Comparison of ENCODE assay signal across 20 cellular contexts in genomic region chr1:231279081-231279480, GRCh38. TPM values are rescaled to one million over a fixed set of nuclear protein-coding genes. Genes with fewer than 3 reads are reported as not detected.
A peak's percentile ranks its signal among the peaks of the same experiment; 100 is the strongest.
DNase-seq lines count a peak whose midpoint lies in the region; ATAC-seq and TF ChIP-seq lines count a peak whose summit lies in the region.
"Had no signal": no experiment of that assay in that cellular context is flagged by ENCODE, and none has a peak within 500 bp of the region (broad histone marks: within the 10 kb centered on the region; RNA-seq: fewer than 3 reads in every experiment).

No MANE protein-coding gene starts in this region.

- no peaks in the 10 kb centered on the region for H3F3A ChIP-seq in GM23248 (ENCODE audit: insufficient read depth)

- no peak for TF ChIP-seq CTCF in upper lobe of left lung (IDR thresholded peaks at IDR 0.05)
- TF ChIP-seq CTCF in ovary (IDR thresholded peaks at IDR 0.05), result no peak
- TF ChIP-seq CTCF in endothelial cell (IDR thresholded peaks at IDR 0.05; ENCODE audit: unreplicated experiment), result no peak

- no peak overlapping the region for H3K27ac Mint-ChIP-seq in endothelial cell (ENCODE audit: unreplicated experiment)
- H3K27ac Mint-ChIP-seq: natural killer cell treated with Interleukin-12 subunit alpha and Interleukin-12 subunit beta and Interleukin-15 and Interleukin-18, amount 100 ng/mL, for 72 hours had no signal

- no peak for TF ChIP-seq POLR2A in upper lobe of left lung (IDR thresholded peaks at IDR 0.05)
- TF ChIP-seq POLR2A in ovary (IDR thresholded peaks at IDR 0.05), result no peak

- H3K36me3 Mint-ChIP-seq in endothelial cell (ENCODE audit: low read depth, unreplicated experiment), result peaks cover 5% of the 10 kb centered on the region

- H3K79me2 ChIP-seq in GM23248 (ENCODE audit: insufficient read depth), result no peaks in the 10 kb centered on the region

- no peak overlapping the region for H3K4me3 Mint-ChIP-seq in endothelial cell (ENCODE audit: unreplicated experiment)
- H3K4me3 Mint-ChIP-seq: natural killer cell treated with Interleukin-12 subunit alpha and Interleukin-12 subunit beta and Interleukin-15 and Interleukin-18, amount 100 ng/mL, for 72 hours; stimulated activated effector memory CD8-positive, alpha-beta T cell treated with anti-CD3 and anti-CD28 coated beads, Interleukin-12 subunit alpha, Interleukin-12 subunit beta, amount 100 ng/mL, for 72 hours had no signal

- no peaks in the 10 kb centered on the region for H3K4me1 Mint-ChIP-seq in endothelial cell (ENCODE audit: unreplicated experiment)

- H3K4me1 ChIP-seq in GM23248 (ENCODE audit: insufficient read depth) (no peaks in the 10 kb centered on the region), upper lobe of left lung (peaks cover 0 to 10% (median 3%) of the 10 kb centered on the region in 4 donors), ovary (ENCODE audit: insufficient read depth) (no peaks in the 10 kb centered on the region)
- H3K4me1 ChIP-seq: testis had no signal

- no peaks in the 10 kb centered on the region for H3K9me3 Mint-ChIP-seq in endothelial cell (ENCODE audit: unreplicated experiment)
- H3K9me3 Mint-ChIP-seq: natural killer cell treated with Interleukin-12 subunit alpha and Interleukin-12 subunit beta and Interleukin-15 and Interleukin-18, amount 100 ng/mL, for 72 hours; stimulated activated effector memory CD8-positive, alpha-beta T cell treated with anti-CD3 and anti-CD28 coated beads, Interleukin-12 subunit alpha, Interleukin-12 subunit beta, amount 100 ng/mL, for 72 hours had no signal

- no peaks in the 10 kb centered on the region for H3K9me2 ChIP-seq in GM23248 (ENCODE audit: insufficient read depth)

- in situ Hi-C loops in GM23248 (cut with MboI), result no loop called here

- H3K4me3 ChIP-seq in GM23248 (no peak overlapping the region), upper lobe of left lung (no peak overlapping the region), ovary (no peak overlapping the region)
- H3K4me3 ChIP-seq: PC-9, SK-N-MC, testis had no signal

- intact Hi-C loops in ovary (cut with DNase I), result loop anchor here in 1 of 4 donors (5.0 kb wide), 1 partner anchor 173 kb away; no protein-coding TSS in a partner anchor

- H3K27me3 Mint-ChIP-seq in endothelial cell (ENCODE audit: unreplicated experiment), result peaks cover 3% of the 10 kb centered on the region
- H3K27me3 Mint-ChIP-seq: natural killer cell treated with Interleukin-12 subunit alpha and Interleukin-12 subunit beta and Interleukin-15 and Interleukin-18, amount 100 ng/mL, for 72 hours had no signal

- ATAC-seq in upper lobe of left lung (ENCODE audit: low FRiP score in 2 of 2), result no peak
- ATAC-seq: activated CD4-positive, CD25-positive, alpha-beta regulatory T cell treated with anti-CD3 and anti-CD28 coated beads, Interleukin-2, amount 50 U/mL, for 24 hours; natural killer cell treated with Interleukin-12 subunit alpha and Interleukin-12 subunit beta and Interleukin-15 and Interleukin-18, amount 100 ng/mL, for 72 hours; stimulated activated effector memory CD8-positive, alpha-beta T cell treated with anti-CD3 and anti-CD28 coated beads, Interleukin-12 subunit alpha, Interleukin-12 subunit beta, amount 100 ng/mL, for 72 hours had no signal

- H3K27ac ChIP-seq in GM23248 (no peak overlapping the region), upper lobe of left lung (no peak overlapping the region), ovary (no peak overlapping the region)
- H3K27ac ChIP-seq: PC-9, SK-N-MC, testis had no signal

- TF ChIP-seq EP300 in upper lobe of left lung (IDR thresholded peaks at IDR 0.05), result no peak
- no peak for TF ChIP-seq EP300 in ovary (IDR thresholded peaks at IDR 0.05)

- no peak overlapping the region for H2AFZ ChIP-seq in GM23248
- H2AFZ ChIP-seq: PC-9 had no signal

- WGBS in GM23248 (ENCODE audit: low coverage in 1 of 2, low lambda C conversion rate in 2 of 2, missing lambda C conversion rate in 2 of 2), 2 experiments, result 80 to 81% methylated on average over 1 of the region's 1 CpG
- 64 to 65% methylated on average over 1 of the region's 1 CpG for WGBS in upper lobe of left lung, 2 donors
- WGBS in ovary, 3 donors, result 67 to 93% (median 74%) methylated on average over 1 of the region's 1 CpG

- H3K36me3 ChIP-seq in GM23248 (ENCODE audit: low read depth) (peaks cover 21% of the 10 kb centered on the region), upper lobe of left lung (peaks cover 2 to 45% (median 21%) of the 10 kb centered on the region in 4 donors), ovary (no peaks in the 10 kb centered on the region)

- H3K9ac ChIP-seq in GM23248, result no peak overlapping the region

- no peaks in the 10 kb centered on the region for H4K20me1 ChIP-seq in GM23248 (ENCODE audit: insufficient read depth)

- H3K27me3 ChIP-seq in GM23248 (replicated peaks; ENCODE audit: insufficient read depth) (no peaks in the 10 kb centered on the region), upper lobe of left lung (no peaks in the 10 kb centered on the region), ovary (no peaks in the 10 kb centered on the region)
- H3K27me3 ChIP-seq: testis had no signal

- no peak overlapping the region for H3K4me2 ChIP-seq in GM23248 (ENCODE audit: unreplicated experiment)
- H3K4me2 ChIP-seq: PC-9 had no signal

- H3K9me3 ChIP-seq in GM23248 (ENCODE audit: low read depth), result no peaks in the 10 kb centered on the region
- H3K9me3 ChIP-seq in upper lobe of left lung, result no peaks in the 10 kb centered on the region
- H3K9me3 ChIP-seq in ovary, result no peaks in the 10 kb centered on the region
- H3K9me3 ChIP-seq: testis had no signal

- DNase-seq in GM23248, result peak; percentile 14
- DNase-seq in M059J (ENCODE audit: low read depth), result peak; percentile 43
- peak; percentile 82 for DNase-seq in dermis blood vessel endothelial cell
- DNase-seq in kidney tubule cell (ENCODE audit: low spot score), result peak; percentile 42
- DNase-seq in upper lobe of left lung, result no peak
- no peak for DNase-seq in ovary
- DNase-seq in endothelial cell (ENCODE audit: low spot score), result no peak
- DNase-seq in AG08396 (ENCODE audit: low spot score), result no peak
- DNase-seq: activated effector memory CD4-positive, alpha-beta T cell treated with Interleukin-2 at 50 U/mL for 16 hours; aorta; DMS79 treated with DMSO at 0.1 percent for 48 hours; NCI-H1417; PC-9; stimulated activated CD4-positive, alpha-beta T cell treated with anti-CD3 and anti-CD28 coated beads, Interleukin-15, amount 100 ng/mL, for 24 hours; T-helper 9 cell; testis had no signal

RNA-seq across cellular contexts. Expression of gene GNPAT, which starts 38.1 kb away (rescaled TPM):
- total RNA-seq in GM23248 (2014; rRNA removed; shearing (Covaris generic)), result 35.8 and 47.2 TPM in 2 replicates
- 35.4 and 37.6 TPM in 2 replicates for polyA plus RNA-seq in GM23248 (2016; fragmentation: Nextera tagmentation; extraction: Ambion mirVana)
- 43.8 and 55.4 TPM in 2 replicates for total RNA-seq in M059J (2014; rRNA removed; shearing (Covaris generic))
- 51.7 and 69.0 TPM in 2 replicates for total RNA-seq in dermis blood vessel endothelial cell
- total RNA-seq in upper lobe of left lung, result 10 to 100 TPM; 14.0 to 65.0 (median 30.5) TPM
- total RNA-seq in ovary, result 10 to 100 TPM; 22.5 to 34.5 (median 30.2) TPM
- 10 to 100 TPM; 24.3 to 35.3 TPM for polyA plus RNA-seq in ovary
- 47.1 TPM for total RNA-seq in endothelial cell (ENCODE audit: unreplicated experiment)

RNA-seq across cellular contexts. Expression of gene EXOC8, which starts 58.6 kb away (rescaled TPM):
- total RNA-seq in GM23248 (2014; rRNA removed; shearing (Covaris generic)), result 12.4 and 14.6 TPM in 2 replicates
- polyA plus RNA-seq in GM23248 (2016; fragmentation: Nextera tagmentation; extraction: Ambion mirVana), result 3.2 and 3.9 TPM in 2 replicates
- 10.8 and 13.3 TPM in 2 replicates for total RNA-seq in M059J (2014; rRNA removed; shearing (Covaris generic))
- 25.4 and 25.6 TPM in 2 replicates for total RNA-seq in dermis blood vessel endothelial cell
- 10 to 100 TPM; 16.3 to 24.7 (median 17.5) TPM for total RNA-seq in upper lobe of left lung
- total RNA-seq in ovary, result 10 to 100 TPM; 11.0 to 15.5 (median 14.6) TPM
- polyA plus RNA-seq in ovary, result 1 to 10 TPM; 5.2 to 7.6 TPM
- total RNA-seq in endothelial cell (ENCODE audit: unreplicated experiment), result 11.6 TPM

RNA-seq across cellular contexts. Expression of gene SPRTN, which starts 59.0 kb away (rescaled TPM):
- total RNA-seq in GM23248 (2014; rRNA removed; shearing (Covaris generic)), result 8.3 and 15.9 TPM in 2 replicates
- polyA plus RNA-seq in GM23248 (2016; fragmentation: Nextera tagmentation; extraction: Ambion mirVana), result 9.3 and 10.4 TPM in 2 replicates
- 19.0 and 20.1 TPM in 2 replicates for total RNA-seq in M059J (2014; rRNA removed; shearing (Covaris generic))
- total RNA-seq in dermis blood vessel endothelial cell, result 22.1 and 22.3 TPM in 2 replicates
- total RNA-seq in upper lobe of left lung, result 10 to 100 TPM in 4 of 6 donors, 1 to 10 TPM in 2; 8.8 to 30.9 (median 17.2) TPM
- 10 to 100 TPM in 1 of 7 donors, 1 to 10 TPM in 6; 7.3 to 11.7 (median 8.7) TPM for total RNA-seq in ovary
- polyA plus RNA-seq in ovary, result 1 to 10 TPM; 3.9 to 4.8 TPM
- total RNA-seq in endothelial cell (ENCODE audit: unreplicated experiment), result 13.5 TPM

Comparison
In these comparisons a context has a peak if more than half of its experiments do, and no peak if none do; other contexts are left out.
1. DNase-seq: peak in GM23248 (single experiment), M059J (single experiment), dermis blood vessel endothelial cell (single experiment) and kidney tubule cell (single experiment); none in upper lobe of left lung (0 of 2), ovary (0 of 5), endothelial cell (single experiment) and AG08396 (single experiment).